ENCODE assay signal across 16 cellular contexts in genomic region chr2:24731923-24732322, GRCh38.
"Had no signal": no experiment of that assay in that cellular context is flagged by ENCODE, and none has a peak within 500 bp of the region (broad histone marks: within the 10 kb centered on the region; RNA-seq: fewer than 3 reads in every experiment).

No MANE protein-coding gene starts in this region.

- H3K27me3 Mint-ChIP-seq: activated CD4-positive, alpha-beta T cell treated with anti-CD3 and anti-CD28 coated beads, Interleukin-2, amount 10 ng/mL, durations not matched to agents 24 days and 14 days; activated naive CD8-positive, alpha-beta T cell treated with anti-CD3 and anti-CD28 coated beads, Interleukin-2, amount 50 U/mL, for 24 hours; naive B cell; stimulated activated naive CD8-positive, alpha-beta T cell treated with anti-CD3 and anti-CD28 coated beads, Interleukin-15, Interleukin-2, amounts not matched to agents 100 ng/mL and 50 ng/mL, for 24 hours had no signal

- DNase-seq: activated CD4-positive, alpha-beta T cell treated with anti-CD3 and anti-CD28 coated beads, Interleukin-2, amount 10 ng/mL, durations not matched to agents 24 days and 14 days; activated CD4-positive, CD25-positive, alpha-beta regulatory T cell; activated CD8-positive, alpha-beta memory T cell treated with anti-CD3 and anti-CD28 coated beads, Interleukin-2, amount 50 U/mL, for 48 hours; activated CD8-positive, alpha-beta T cell treated with anti-CD3 and anti-CD28 coated beads, Interleukin-2, amount 10 ng/mL, durations not matched to agents 7 days and 5 days; activated naive CD4-positive, alpha-beta T cell; activated naive CD8-positive, alpha-beta T cell treated with anti-CD3 and anti-CD28 coated beads, Interleukin-2, amount 50 U/mL, for 24 hours; activated T-cell treated with anti-CD3 and anti-CD28 coated beads, Interleukin-2, amount 50 U/mL, for 72 hours; left lung; mammary epithelial cell; naive B cell; posterior cingulate gyrus; small intestine; stimulated activated CD4-positive, alpha-beta T cell treated with anti-CD3 and anti-CD28 coated beads, Interleukin-4, amount 100 ng/mL, for 4 hours; stimulated activated CD8-positive, alpha-beta memory T cell treated with anti-CD3 and anti-CD28 coated beads, Interleukin-4, amount 100 ng/mL, for 48 hours had no signal

- H3K27ac Mint-ChIP-seq: activated CD4-positive, alpha-beta T cell treated with anti-CD3 and anti-CD28 coated beads, Interleukin-2, amount 10 ng/mL, durations not matched to agents 24 days and 14 days; activated CD8-positive, alpha-beta T cell treated with anti-CD3 and anti-CD28 coated beads, Interleukin-2, amount 10 ng/mL, durations not matched to agents 7 days and 5 days; activated naive CD8-positive, alpha-beta T cell treated with anti-CD3 and anti-CD28 coated beads, Interleukin-2, amount 50 U/mL, for 24 hours; naive B cell; stimulated activated naive CD8-positive, alpha-beta T cell treated with anti-CD3 and anti-CD28 coated beads, Interleukin-15, Interleukin-2, amounts not matched to agents 100 ng/mL and 50 ng/mL, for 24 hours had no signal

- ATAC-seq: activated CD8-positive, alpha-beta T cell treated with anti-CD3 and anti-CD28 coated beads, Interleukin-2, amount 10 ng/mL, durations not matched to agents 7 days and 5 days; activated naive CD8-positive, alpha-beta T cell treated with anti-CD3 and anti-CD28 coated beads, Interleukin-2, amount 50 U/mL, for 24 hours; activated T-cell treated with anti-CD3 and anti-CD28 coated beads, Interleukin-2, amount 50 U/mL, for 72 hours; gastroesophageal sphincter; left lung had no signal

- H3K9me3 Mint-ChIP-seq: activated CD4-positive, alpha-beta T cell treated with anti-CD3 and anti-CD28 coated beads, Interleukin-2, amount 10 ng/mL, durations not matched to agents 24 days and 14 days; activated naive CD8-positive, alpha-beta T cell treated with anti-CD3 and anti-CD28 coated beads, Interleukin-2, amount 50 U/mL, for 24 hours; activated T-cell treated with anti-CD3 and anti-CD28 coated beads, Interleukin-2, amount 50 U/mL, for 72 hours; naive B cell; stimulated activated naive CD8-positive, alpha-beta T cell treated with anti-CD3 and anti-CD28 coated beads, Interleukin-15, Interleukin-2, amounts not matched to agents 100 ng/mL and 50 ng/mL, for 24 hours had no signal

- H3K4me3 Mint-ChIP-seq: activated CD4-positive, alpha-beta T cell treated with anti-CD3 and anti-CD28 coated beads, Interleukin-2, amount 10 ng/mL, durations not matched to agents 24 days and 14 days; activated CD8-positive, alpha-beta T cell treated with anti-CD3 and anti-CD28 coated beads, Interleukin-2, amount 10 ng/mL, durations not matched to agents 7 days and 5 days; activated naive CD8-positive, alpha-beta T cell treated with anti-CD3 and anti-CD28 coated beads, Interleukin-2, amount 50 U/mL, for 24 hours; activated T-cell treated with anti-CD3 and anti-CD28 coated beads, Interleukin-2, amount 50 U/mL, for 72 hours; naive B cell; stimulated activated naive CD8-positive, alpha-beta T cell treated with anti-CD3 and anti-CD28 coated beads, Interleukin-15, Interleukin-2, amounts not matched to agents 100 ng/mL and 50 ng/mL, for 24 hours had no signal

- H3K4me1 Mint-ChIP-seq: activated CD4-positive, alpha-beta T cell treated with anti-CD3 and anti-CD28 coated beads, Interleukin-2, amount 10 ng/mL, durations not matched to agents 24 days and 14 days; naive B cell had no signal
